8 cellular contexts compared by ENCODE assay signal in the genomic region with DNA sequence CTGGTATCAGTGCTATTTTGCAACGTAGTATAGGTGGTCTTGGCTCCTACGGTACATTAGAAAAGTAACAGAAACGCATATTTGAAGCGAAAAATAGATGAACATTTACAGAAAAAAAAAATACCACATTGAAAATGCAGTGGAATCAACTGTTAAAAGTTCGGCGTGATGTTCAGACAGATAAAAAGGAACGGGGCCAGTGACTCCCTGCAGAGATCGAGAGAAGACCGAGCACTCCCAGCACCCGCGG. TPM values are rescaled to one million over a fixed set of nuclear protein-coding genes. Genes with fewer than 3 reads are reported as not detected.
DNase-seq lines count a peak whose midpoint lies in the region; ATAC-seq and TF ChIP-seq lines count a peak whose summit lies in the region.

No MANE protein-coding gene starts in this region.

- no peaks in the 10 kb centered on the region for H3K9me3 ChIP-seq in adrenal gland (replicated peaks in 1 of 3)
- H3K9me3 ChIP-seq in suprapubic skin: no peaks in the 10 kb centered on the region

- TF ChIP-seq EP300 in suprapubic skin (IDR thresholded peaks at IDR 0.05): no peak

- H3K4me1 ChIP-seq in adrenal gland (replicated peaks in 1 of 2): peaks cover 18 to 29% of the 10 kb centered on the region in 2 donors
- H3K4me1 ChIP-seq in suprapubic skin: peaks cover 31% of the 10 kb centered on the region

- 0 to 1% (median 1%) methylated on average over 11 of the region's 11 CpGs for WGBS in adrenal gland, 4 donors
- WGBS in suprapubic skin: under 1% methylated on average over 11 of the region's 11 CpGs

- H3K4me3 ChIP-seq in adrenal gland (peak overlapping the region; percentile 24 to 92 (median 80)), suprapubic skin (peak overlapping the region; percentile 93)

- peak overlapping the region; percentile 90 for H3K27ac Mint-ChIP-seq in T-helper 2 cell treated with Interferon-gamma antibody and Interleukin-4, amounts not matched to agents 5 μg/mL and 100 μg/mL, for 36 hours

- DNase-seq in T-helper 2 cell treated with Interferon-gamma antibody and Interleukin-4, amounts not matched to agents 5 μg/mL and 100 μg/mL, for 36 hours (ENCODE audit: low spot score): no peak
- DNase-seq in T-helper 2 cell (no peak), adrenal gland (no peak), suprapubic skin (ENCODE audit: low spot score in 2 of 2) (no peak)

- H3K4me3 Mint-ChIP-seq in T-helper 2 cell treated with Interferon-gamma antibody and Interleukin-4, amounts not matched to agents 5 μg/mL and 100 μg/mL, for 36 hours: peak overlapping the region; percentile 88

- peaks cover 13% of the 10 kb centered on the region for H3K4me1 Mint-ChIP-seq in T-helper 2 cell treated with Interferon-gamma antibody and Interleukin-4, amounts not matched to agents 5 μg/mL and 100 μg/mL, for 36 hours (ENCODE audit: low read depth)

- peaks cover 0 to 12% of the 10 kb centered on the region in 2 donors for H3K36me3 ChIP-seq in adrenal gland (replicated peaks in 1 of 2)
- peaks cover 15% of the 10 kb centered on the region for H3K36me3 ChIP-seq in suprapubic skin

- H3K9me3 Mint-ChIP-seq in T-helper 2 cell treated with Interferon-gamma antibody and Interleukin-4, amounts not matched to agents 5 μg/mL and 100 μg/mL, for 36 hours: no peaks in the 10 kb centered on the region

- peaks cover 2% of the 10 kb centered on the region for H3K36me3 Mint-ChIP-seq in T-helper 2 cell treated with Interferon-gamma antibody and Interleukin-4, amounts not matched to agents 5 μg/mL and 100 μg/mL, for 36 hours (ENCODE audit: low read depth)

- TF ChIP-seq POLR2A in adrenal gland (IDR thresholded peaks at IDR 0.05) (no peak), suprapubic skin (IDR thresholded peaks at IDR 0.05) (no peak)

- H3K27ac ChIP-seq in adrenal gland (peak overlapping the region; percentile 77 to 99 (median 95)), layer of hippocampus (ENCODE audit: low read depth, low read length) (peak overlapping the region; percentile 94), suprapubic skin (peak overlapping the region; percentile 95)

- H3K27me3 ChIP-seq in adrenal gland (no peaks in the 10 kb centered on the region), layer of hippocampus (ENCODE audit: control insufficient read depth, insufficient read depth, low read length) (no peaks in the 10 kb centered on the region), suprapubic skin (no peaks in the 10 kb centered on the region)

- peaks cover 3% of the 10 kb centered on the region for H3K27me3 Mint-ChIP-seq in T-helper 2 cell treated with Interferon-gamma antibody and Interleukin-4, amounts not matched to agents 5 μg/mL and 100 μg/mL, for 36 hours (ENCODE audit: low read depth)

- TF ChIP-seq CTCF in adrenal gland (IDR thresholded peaks at IDR 0.05) (no peak), suprapubic skin (IDR thresholded peaks at IDR 0.05) (no peak)

- intact Hi-C loops in adrenal gland (cut with DNase I): loop anchor here in 1 of 2 donors (5.0 kb wide), 1 partner anchor 275 kb away; no protein-coding TSS in a partner anchor

- no peak for ATAC-seq in GM18519 (IDR thresholded peaks at IDR 0.05; ENCODE audit: low FRiP score, unreplicated experiment)
- ATAC-seq in HG03439 (IDR thresholded peaks at IDR 0.05; ENCODE audit: unreplicated experiment): no peak
- no peak for ATAC-seq in HG02588 (IDR thresholded peaks at IDR 0.05; ENCODE audit: unreplicated experiment)

RNA-seq across cellular contexts. Expression of a gene that starts 0.4 kb away (rescaled TPM):
- 10 to 100 TPM in 4 of 8 donors, 1 to 10 TPM in 4; 3.5 to 20.5 (median 11.5) TPM for total RNA-seq in adrenal gland
- polyA plus RNA-seq in adrenal gland: 1 to 10 TPM; 1.9 to 8.1 (median 3.8) TPM
- total RNA-seq in suprapubic skin: 10 to 100 TPM; 22.0 to 69.6 (median 26.0) TPM

RNA-seq across cellular contexts. Expression of a gene that starts 16.7 kb away (rescaled TPM):
- total RNA-seq in adrenal gland (1 to 10 TPM in 3 of 8 donors, under 1 TPM in 2, not detected in 3; 0.28 to 3.2 (median 2.0) TPM), suprapubic skin (1 to 10 TPM in 3 of 4 donors, under 1 TPM in 1; 0.72 to 6.6 (median 4.7) TPM)
- 1 to 10 TPM in 1 of 3 donors, under 1 TPM in 1, not detected in 1; 0.72 to 2.9 TPM for polyA plus RNA-seq in adrenal gland

RNA-seq across cellular contexts. Expression of a gene that starts 45.5 kb away (rescaled TPM):
- under 1 TPM in 7 of 8 donors, not detected in 1; 0.08 to 0.32 (median 0.17) TPM for total RNA-seq in adrenal gland
- under 1 TPM; 0.05 to 0.17 (median 0.08) TPM for polyA plus RNA-seq in adrenal gland
- under 1 TPM in 2 of 4 donors, not detected in 2; 0.16 to 0.48 TPM for total RNA-seq in suprapubic skin
